In the genomic region with DNA sequence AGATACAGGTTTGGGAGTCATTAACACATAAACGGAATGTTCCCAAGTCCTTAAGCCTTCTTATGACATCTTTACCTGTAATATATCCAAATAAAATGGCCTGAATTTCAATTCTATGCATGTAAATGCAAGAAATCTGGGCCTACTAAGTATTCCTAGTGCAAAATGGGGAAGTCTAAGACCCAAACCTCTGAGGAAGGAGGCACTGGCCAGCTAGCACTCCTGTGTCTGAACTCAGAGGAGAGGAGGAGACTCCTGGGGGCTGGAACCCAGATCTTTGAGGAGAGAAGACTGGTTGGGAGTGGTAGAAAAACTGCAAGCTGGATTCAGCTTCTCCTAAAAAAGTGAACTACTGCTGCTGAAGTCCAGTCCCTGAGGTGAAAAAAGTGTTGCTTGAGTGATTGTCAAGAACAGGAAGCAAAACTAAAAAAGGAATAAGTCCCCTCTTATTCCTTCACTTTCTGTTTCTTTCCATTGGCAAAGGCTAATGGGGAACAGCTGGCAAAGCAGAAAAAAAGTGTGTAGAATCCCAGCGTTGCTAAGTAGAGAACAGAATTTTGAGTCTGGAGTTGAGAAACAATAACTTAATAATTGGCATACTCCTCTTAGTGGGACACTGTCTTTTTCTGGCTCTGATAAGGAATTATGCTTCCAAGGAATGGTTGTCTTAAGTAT, we compare ENCODE assay signal across 14 cellular contexts. TPM values are rescaled to one million over a fixed set of nuclear protein-coding genes. Genes with fewer than 3 reads are reported as not detected.
DNase-seq lines count a peak whose midpoint lies in the region; ATAC-seq and TF ChIP-seq lines count a peak whose summit lies in the region.
"Had no signal": no experiment of that assay in that cellular context is flagged by ENCODE, and none has a peak within 500 bp of the region (broad histone marks: within the 10 kb centered on the region; RNA-seq: fewer than 3 reads in every experiment).

No MANE protein-coding gene starts in this region.

- H3K27ac Mint-ChIP-seq in activated CD4-positive, alpha-beta memory T cell treated with anti-CD3 and anti-CD28 coated beads, Interleukin-2, amount 10 ng/mL, durations not matched to agents 7 days and 5 days, result no peak overlapping the region
- H3K27ac Mint-ChIP-seq: activated T-helper 1 cell treated with anti-CD3 and anti-CD28 coated beads, Interleukin-12 subunit alpha, Interleukin-12 subunit beta, Interleukin-2, Interleukin-4 antibody, amounts not matched to agents 30 ng/mL and 10 ng/mL and 1 ng/mL, durations not matched to agents 14 hours and 24 hours and 36 hours; T-helper 2 cell treated with Interferon-gamma antibody and Interleukin-4, amounts not matched to agents 5 μg/mL and 100 μg/mL, for 36 hours had no signal

- H3K79me2 ChIP-seq in Loucy (ENCODE audit: insufficient read depth, low read length), result no peaks in the 10 kb centered on the region

- no peaks in the 10 kb centered on the region for H3K36me3 ChIP-seq in heart right ventricle
- H3K36me3 ChIP-seq in Loucy (ENCODE audit: insufficient read depth, low read length), result no peaks in the 10 kb centered on the region
- H3K36me3 ChIP-seq: spleen had no signal

- H3K4me1 ChIP-seq in heart right ventricle (peaks cover 0 to 57% (median 21%) of the 10 kb centered on the region in 9 donors), Loucy (ENCODE audit: insufficient read depth, low read length, poor library complexity, severe bottlenecking) (peaks cover 24% of the 10 kb centered on the region)
- H3K4me1 ChIP-seq: testis had no signal

- H3K36me3 Mint-ChIP-seq in activated CD4-positive, alpha-beta memory T cell treated with anti-CD3 and anti-CD28 coated beads, Interleukin-2, amount 10 ng/mL, durations not matched to agents 7 days and 5 days (ENCODE audit: low read depth), result no peaks in the 10 kb centered on the region

- H3F3A ChIP-seq in Loucy (ENCODE audit: low read depth), result 0 out of 2 replicates have a peak, but pooled peaks cover 8% of the 10 kb centered on the region

- POLR2A ChIA-PET in activated CD4-positive, alpha-beta memory T cell treated with anti-CD3 and anti-CD28 coated beads, Interleukin-2, amount 10 ng/mL, durations not matched to agents 7 days and 5 days (lab: Charles Lee), result no interaction called here

- peak overlapping the region; percentile 90 for H2AFZ ChIP-seq in Loucy (ENCODE audit: low read length)
- H2AFZ ChIP-seq: GM23248 had no signal

- no peaks in the 10 kb centered on the region for H3K9me3 ChIP-seq in heart right ventricle
- no peaks in the 10 kb centered on the region for H3K9me3 ChIP-seq in Loucy (ENCODE audit: insufficient read depth, low read depth, low read length)
- H3K9me3 ChIP-seq: spleen, testis had no signal

- H3K4me3 Mint-ChIP-seq in activated CD4-positive, alpha-beta memory T cell treated with anti-CD3 and anti-CD28 coated beads, Interleukin-2, amount 10 ng/mL, durations not matched to agents 7 days and 5 days, result no peak overlapping the region
- H3K4me3 Mint-ChIP-seq: activated T-helper 1 cell treated with anti-CD3 and anti-CD28 coated beads, Interleukin-12 subunit alpha, Interleukin-12 subunit beta, Interleukin-2, Interleukin-4 antibody, amounts not matched to agents 30 ng/mL and 10 ng/mL and 1 ng/mL, durations not matched to agents 14 hours and 24 hours and 36 hours; T-helper 2 cell treated with Interferon-gamma antibody and Interleukin-4, amounts not matched to agents 5 μg/mL and 100 μg/mL, for 36 hours had no signal

- H3K27me3 Mint-ChIP-seq in activated CD4-positive, alpha-beta memory T cell treated with anti-CD3 and anti-CD28 coated beads, Interleukin-2, amount 10 ng/mL, durations not matched to agents 7 days and 5 days, result peaks cover 2% of the 10 kb centered on the region

- peak overlapping the region; percentile 46 for H3K4me2 ChIP-seq in Loucy (ENCODE audit: low read depth, low read length, poor library complexity, severe bottlenecking)

- CTCF ChIA-PET in activated CD4-positive, alpha-beta memory T cell treated with anti-CD3 and anti-CD28 coated beads, Interleukin-2, amount 10 ng/mL, durations not matched to agents 7 days and 5 days (lab: Charles Lee), result no interaction called here

- no peaks in the 10 kb centered on the region for H3K9me2 ChIP-seq in Loucy (replicated peaks; ENCODE audit: low read depth, low read length)

- 68 to 74% methylated on average over 2 of the region's 2 CpGs for WGBS in heart right ventricle, 2 donors

- H3K27me3 ChIP-seq in heart right ventricle (no peaks in the 10 kb centered on the region), Loucy (ENCODE audit: insufficient read depth, low read length, poor library complexity, severe bottlenecking) (no peaks in the 10 kb centered on the region), dorsolateral prefrontal cortex (no peaks in the 10 kb centered on the region)
- H3K27me3 ChIP-seq: spleen, testis had no signal

- ATAC-seq in heart right ventricle (peak in 1 of 8 donors; percentile 13), left ventricle myocardium superior (no peak), GM18873 (IDR thresholded peaks at IDR 0.05; ENCODE audit: low FRiP score, unreplicated experiment) (no peak)

- no peak overlapping the region for H3K4me3 ChIP-seq in heart right ventricle
- H3K4me3 ChIP-seq in Loucy (ENCODE audit: low read length, poor library complexity, severe bottlenecking), result peak overlapping the region; percentile 2
- H3K4me3 ChIP-seq in dorsolateral prefrontal cortex, result peak overlapping the region in 2 of 59 donors; percentile 13 to 19
- H3K4me3 ChIP-seq: GM23248, spleen, testis had no signal

- H4K20me1 ChIP-seq in Loucy (ENCODE audit: insufficient read depth, low read length, poor library complexity, severe bottlenecking), result no peaks in the 10 kb centered on the region

- H3K27ac ChIP-seq in heart right ventricle (peak overlapping the region in 6 of 10 donors; percentile 13 to 77 (median 30)), caudate nucleus (ENCODE audit: low read depth, low read length) (peak overlapping the region; percentile 16), dorsolateral prefrontal cortex (peak overlapping the region in 15 of 59 donors; percentile 1 to 69 (median 28))
- H3K27ac ChIP-seq: GM23248, testis had no signal

- TF ChIP-seq CTCF in heart right ventricle (IDR thresholded peaks at IDR 0.05), result no peak
- no peak for TF ChIP-seq CTCF in Loucy (conservative IDR thresholded peaks at IDR 0.05; ENCODE audit: low read length)
- TF ChIP-seq CTCF in dorsolateral prefrontal cortex (IDR thresholded peaks at IDR 0.05 in 54 of 56, conservative IDR thresholded peaks at IDR 0.05 in 2 of 56; ENCODE audit: low read depth in 1 of 56, partially characterized antibody in 56 of 56), result no peak

- DNase-seq in heart right ventricle, result no peak
- DNase-seq in left ventricle myocardium superior, result no peak
- no peak for DNase-seq in caudate nucleus (lab: John Stamatoyannopoulos, UW)
- DNase-seq in COLO668 (lab: John Stamatoyannopoulos, UW; ENCODE audit: unreplicated experiment), result no peak
- no peak for DNase-seq in dorsolateral prefrontal cortex
- DNase-seq in activated CD4-positive, alpha-beta memory T cell treated with anti-CD3 and anti-CD28 coated beads, Interleukin-2, amount 10 ng/mL, durations not matched to agents 7 days and 5 days, result no peak
- DNase-seq: dermis blood vessel endothelial cell, GM23248, spleen, testis had no signal

- H3K9me3 Mint-ChIP-seq in activated CD4-positive, alpha-beta memory T cell treated with anti-CD3 and anti-CD28 coated beads, Interleukin-2, amount 10 ng/mL, durations not matched to agents 7 days and 5 days, result no peaks in the 10 kb centered on the region
- H3K9me3 Mint-ChIP-seq: activated T-helper 1 cell treated with anti-CD3 and anti-CD28 coated beads, Interleukin-12 subunit alpha, Interleukin-12 subunit beta, Interleukin-2, Interleukin-4 antibody, amounts not matched to agents 30 ng/mL and 10 ng/mL and 1 ng/mL, durations not matched to agents 14 hours and 24 hours and 36 hours; T-helper 2 cell treated with Interferon-gamma antibody and Interleukin-4, amounts not matched to agents 5 μg/mL and 100 μg/mL, for 36 hours had no signal

- intact Hi-C loops in heart right ventricle (cut with DNase I) (loop anchor here in 1 of 10 donors (5.0 kb wide), 1 partner anchor 77 kb away; no protein-coding TSS in a partner anchor), left ventricle myocardium superior (cut with micrococcal nuclease) (no loop called here), dorsolateral prefrontal cortex (cut with DNase I) (no loop called here)

- H3K4me1 Mint-ChIP-seq in activated CD4-positive, alpha-beta memory T cell treated with anti-CD3 and anti-CD28 coated beads, Interleukin-2, amount 10 ng/mL, durations not matched to agents 7 days and 5 days, result no peaks in the 10 kb centered on the region

- H3K9ac ChIP-seq in Loucy (ENCODE audit: low read depth, low read length, poor library complexity, severe bottlenecking), result peak overlapping the region; percentile 44
- H3K9ac ChIP-seq: GM23248 had no signal

RNA-seq across cellular contexts. Expression of gene ATP2C1, which starts 54.8 kb away (rescaled TPM):
- total RNA-seq in heart right ventricle (10 to 100 TPM; 48.6 to 78.8 (median 59.9) TPM), left ventricle myocardium superior (56.6 TPM), dorsolateral prefrontal cortex (100 to 1,000 TPM in 117 of 120 experiments, 10 to 100 TPM in 3; 90.0 to 170 (median 123) TPM)
- 10 to 100 TPM; 27.5 to 37.5 TPM for polyA plus RNA-seq in heart right ventricle
- total RNA-seq in activated CD4-positive, alpha-beta memory T cell treated with anti-CD3 and anti-CD28 coated beads, Interleukin-2, amount 10 ng/mL, durations not matched to agents 7 days and 5 days, result 10 to 100 TPM; 57.5 to 63.8 TPM
